ENCODE assay signal across 19 cellular contexts in genomic region chr2:67384115-67384823, GRCh38. TPM values are rescaled to one million over a fixed set of nuclear protein-coding genes. Genes with fewer than 3 reads are reported as not detected.
DNase-seq lines count a peak whose midpoint lies in the region; ATAC-seq, FAIRE-seq and TF ChIP-seq lines count a peak whose summit lies in the region.
"Had no signal": no experiment of that assay in that cellular context is flagged by ENCODE, and none has a peak within 500 bp of the region (broad histone marks: within the 10 kb centered on the region; RNA-seq: fewer than 3 reads in every experiment).

No MANE protein-coding gene starts in this region.

- no peaks in the 10 kb centered on the region for H3K36me3 ChIP-seq in H1 (ENCODE audit: control insufficient read depth in 2 of 4, insufficient read depth in 4 of 4, low read length in 3 of 4)
- H3K36me3 ChIP-seq: BLaER1 treated with 17β-estradiol and CSF1 and Interleukin-3, amounts not matched to agents 10 nM and 100 nM had no signal

- WGBS in H1 (ENCODE audit: extremely low coverage in 1 of 2, insufficient coverage in 1 of 2, insufficient read length in 1 of 2, insufficient replicate concordance in 2 of 2, low coverage in 1 of 2, low lambda C conversion rate in 2 of 2, missing lambda C conversion rate in 1 of 2), 2 experiments: 66% methylated on average over 3 of the region's 3 CpGs; no CpG with 5 or more reads in 1 of the 2 experiments

- in situ Hi-C loops in GM13976 (cut with MboI; ENCODE audit: low sequenced_read_pairs, unreplicated experiment): no loop called here

- peaks cover 5% of the 10 kb centered on the region for H3K36me3 Mint-ChIP-seq in activated CD8-positive, alpha-beta memory T cell treated with anti-CD3 and anti-CD28 coated beads, Interleukin-2, amount 10 ng/mL, durations not matched to agents 7 days and 5 days

- H4K8ac ChIP-seq in H1 (ENCODE audit: extremely low read depth, insufficient read depth, low read length): no peak overlapping the region

- no peak overlapping the region for H4K5ac ChIP-seq in H1 (ENCODE audit: insufficient read length, low read depth, low read length)

- peak overlapping the region; percentile 34 for H3K27ac Mint-ChIP-seq in activated CD8-positive, alpha-beta memory T cell treated with anti-CD3 and anti-CD28 coated beads, Interleukin-2, amount 10 ng/mL, durations not matched to agents 7 days and 5 days
- H3K27ac Mint-ChIP-seq: CD8-positive, alpha-beta memory T cell had no signal

- no peak overlapping the region for H2BK15ac ChIP-seq in H1 (ENCODE audit: low read length)

- no peaks in the 10 kb centered on the region for H3K9me3 ChIP-seq in H1 (ENCODE audit: insufficient read depth in 2 of 2, low read depth in 1 of 2, low read length in 1 of 2)

- no peak overlapping the region for H3K4me2 ChIP-seq in H1 (ENCODE audit: insufficient read depth in 1 of 2, low read depth in 2 of 2, low read length in 2 of 2)
- H3K4me2 ChIP-seq: BLaER1 treated with 17β-estradiol and CSF1 and Interleukin-3, amounts not matched to agents 10 nM and 100 nM had no signal

- no peaks in the 10 kb centered on the region for H3K27me3 Mint-ChIP-seq in activated CD8-positive, alpha-beta memory T cell treated with anti-CD3 and anti-CD28 coated beads, Interleukin-2, amount 10 ng/mL, durations not matched to agents 7 days and 5 days

- no peaks in the 10 kb centered on the region for H3K23me2 ChIP-seq in H1 (ENCODE audit: low read depth, low read length)

- no peaks in the 10 kb centered on the region for H3K27me3 ChIP-seq in H1 (replicated peaks in 1 of 4; ENCODE audit: control insufficient read depth in 3 of 4, extremely low read depth in 1 of 4, insufficient read depth in 3 of 4, low read length in 3 of 4)
- H3K27me3 ChIP-seq: BLaER1 treated with 17β-estradiol and CSF1 and Interleukin-3, amounts not matched to agents 10 nM and 100 nM had no signal

- no peak overlapping the region for H3K56ac ChIP-seq in H1 (replicated peaks; ENCODE audit: insufficient read length, low read depth, low read length)

- H3K4me1 Mint-ChIP-seq in activated CD8-positive, alpha-beta memory T cell treated with anti-CD3 and anti-CD28 coated beads, Interleukin-2, amount 10 ng/mL, durations not matched to agents 7 days and 5 days: peaks cover 3% of the 10 kb centered on the region
- H3K4me1 Mint-ChIP-seq: CD8-positive, alpha-beta memory T cell had no signal

- H3K27ac ChIP-seq in H1 (ENCODE audit: low read depth, low read length): no peak overlapping the region
- H3K27ac ChIP-seq: BLaER1 treated with 17β-estradiol and CSF1 and Interleukin-3, amounts not matched to agents 10 nM and 100 nM had no signal

- H3K14ac ChIP-seq in H1 (ENCODE audit: insufficient read length): no peak overlapping the region

- H3K9ac ChIP-seq in H1 (replicated peaks in 1 of 4; ENCODE audit: extremely low read depth in 1 of 4, low read depth in 3 of 4, low read length in 3 of 4): no peak overlapping the region
- H3K9ac ChIP-seq: BLaER1 treated with 17β-estradiol and CSF1 and Interleukin-3, amounts not matched to agents 10 nM and 100 nM had no signal

- TF ChIP-seq EP300 in H1 (IDR thresholded peaks at IDR 0.05; ENCODE audit: borderline replicate concordance in 1 of 2, low read depth in 2 of 2, low read length in 2 of 2): no peak

- no peak for TF ChIP-seq RAD21 in H1 (IDR thresholded peaks at IDR 0.05 in 1 of 2, conservative IDR thresholded peaks at IDR 0.05 in 1 of 2; ENCODE audit: low read depth in 2 of 2, low read length in 2 of 2)

- no peaks in the 10 kb centered on the region for H3K79me2 ChIP-seq in H1 (ENCODE audit: control insufficient read depth in 1 of 2, insufficient read depth in 2 of 2, low read length in 2 of 2)

- H3K4ac ChIP-seq in H1 (replicated peaks; ENCODE audit: insufficient read length, low read depth, low read length): no peak overlapping the region

- H3K4me3 ChIP-seq in H1 (ENCODE audit: extremely low read depth in 1 of 4, insufficient read depth in 2 of 4, low read depth in 3 of 4, low read length in 4 of 4): no peak overlapping the region
- H3K4me3 ChIP-seq: BLaER1 treated with 17β-estradiol and CSF1 and Interleukin-3, amounts not matched to agents 10 nM and 100 nM had no signal

- TF ChIP-seq CTCF in H1 (IDR thresholded peaks at IDR 0.05; ENCODE audit: control extremely low read depth in 1 of 3, insufficient read depth in 1 of 3, low read depth in 1 of 3, low read length in 3 of 3) (no peak), GM13976 (IDR thresholded peaks at IDR 0.05; ENCODE audit: borderline replicate concordance, control extremely low read depth, extremely low read depth, insufficient read depth, missing control alignments) (no peak)

- no peak overlapping the region for H3K4me3 Mint-ChIP-seq in activated CD8-positive, alpha-beta memory T cell treated with anti-CD3 and anti-CD28 coated beads, Interleukin-2, amount 10 ng/mL, durations not matched to agents 7 days and 5 days
- H3K4me3 Mint-ChIP-seq: CD8-positive, alpha-beta memory T cell had no signal

- no peak overlapping the region for H4K91ac ChIP-seq in H1 (replicated peaks; ENCODE audit: insufficient read length, low read length)

- H3K23ac ChIP-seq in H1 (ENCODE audit: insufficient read length): no peak overlapping the region

- H2BK5ac ChIP-seq in H1 (ENCODE audit: low read depth, low read length): no peak overlapping the region

- no peak for TF ChIP-seq POLR2A in H1 (IDR thresholded peaks at IDR 0.05; ENCODE audit: control extremely low read depth in 1 of 2, low read depth in 2 of 2, low read length in 2 of 2)

- H4K20me1 ChIP-seq in H1 (replicated peaks in 1 of 2; ENCODE audit: control insufficient read depth in 1 of 2, insufficient read depth in 2 of 2, low read length in 2 of 2): no peaks in the 10 kb centered on the region
- H4K20me1 ChIP-seq: BLaER1 treated with 17β-estradiol and CSF1 and Interleukin-3, amounts not matched to agents 10 nM and 100 nM had no signal

- H2AK5ac ChIP-seq in H1 (ENCODE audit: low read depth, low read length): no peak overlapping the region

- POLR2A ChIA-PET in H1 (lab: Charles Lee; ENCODE audit: partially characterized antibody): interaction anchor here (1.3 kb wide), 1 partner anchor 14 kb away, joined by 4 read pairs; no protein-coding TSS in a partner anchor

- no peak overlapping the region for H2BK12ac ChIP-seq in H1 (ENCODE audit: low read depth, low read length)

- no peak overlapping the region for H2AFZ ChIP-seq in H1 (ENCODE audit: low read length)

- no peaks in the 10 kb centered on the region; a peak in 2 of 7 replicates for H3K4me1 ChIP-seq in H1 (replicated peaks in 1 of 4; ENCODE audit: control insufficient read depth in 3 of 4, insufficient read depth in 4 of 4, low read length in 3 of 4)
- H3K4me1 ChIP-seq: BLaER1 treated with 17β-estradiol and CSF1 and Interleukin-3, amounts not matched to agents 10 nM and 100 nM had no signal

- H3K18ac ChIP-seq in H1 (ENCODE audit: extremely low read depth, low read length): no peak overlapping the region

- H3K9me3 Mint-ChIP-seq in activated CD8-positive, alpha-beta memory T cell treated with anti-CD3 and anti-CD28 coated beads, Interleukin-2, amount 10 ng/mL, durations not matched to agents 7 days and 5 days (ENCODE audit: low read depth): peaks cover 2% of the 10 kb centered on the region

- no peak overlapping the region for H2BK120ac ChIP-seq in H1 (replicated peaks; ENCODE audit: low read depth, low read length)

- FAIRE-seq in H1 (lab: Jason Lieb, UNC): peak; percentile 28
- FAIRE-seq: A204.1, D721Med, GM12892 had no signal

- no peaks in the 10 kb centered on the region for H3K79me1 ChIP-seq in H1 (ENCODE audit: low read depth, low read length)

- no peak for ATAC-seq in activated CD8-positive, alpha-beta memory T cell treated with anti-CD3 and anti-CD28 coated beads, Interleukin-2, amount 10 ng/mL, durations not matched to agents 7 days and 5 days
- peak; percentile 64 for ATAC-seq in HG03378 (IDR thresholded peaks at IDR 0.05; ENCODE audit: unreplicated experiment)
- ATAC-seq in SK-N-SH treated with all-trans-retinoic acid at 6 μM for 48 hours: no peak
- no peak for ATAC-seq in GM19455 (IDR thresholded peaks at IDR 0.05; ENCODE audit: unreplicated experiment)

- CTCF ChIA-PET in activated CD8-positive, alpha-beta memory T cell treated with anti-CD3 and anti-CD28 coated beads, Interleukin-2, amount 10 ng/mL, durations not matched to agents 7 days and 5 days (lab: Charles Lee): no interaction called here
- CTCF ChIA-PET in H1 (lab: Charles Lee; ENCODE audit: partially characterized antibody): no interaction called here

- H2BK20ac ChIP-seq in H1 (ENCODE audit: low read length): no peak overlapping the region

- no peak for DNase-seq in activated CD8-positive, alpha-beta memory T cell treated with anti-CD3 and anti-CD28 coated beads, Interleukin-2, amount 10 ng/mL, durations not matched to agents 7 days and 5 days
- DNase-seq in activated CD8-positive, alpha-beta memory T cell treated with anti-CD3 and anti-CD28 coated beads, Interleukin-2, amount 50 U/mL, for 48 hours: no peak
- no peak for DNase-seq in H1 (ENCODE audit: low read depth in 1 of 2, low spot score in 2 of 2)
- DNase-seq in GM13976 (ENCODE audit: low spot score): no peak
- DNase-seq: CD8-positive, alpha-beta memory T cell; DND-41; GDM1; GOT3; NCI-H187; NCI-H226; NCI-H524 treated with DMSO at 0.1 percent for 48 hours; RPMI8226 had no signal

TF ChIP-seq in H1, 55 proteins besides CTCF, POLR2A, EP300 and RAD21 (continues in another document):
- TF ChIP-seq BCL11A (IDR thresholded peaks at IDR 0.05; ENCODE audit: low read depth in 2 of 2, low read length in 2 of 2) (no peak), RNF2 (IDR thresholded peaks at IDR 0.05; ENCODE audit: borderline replicate concordance, low read depth, low read length, missing control alignments, poor library complexity, severe bottlenecking) (no peak), TEAD4 (IDR thresholded peaks at IDR 0.05; ENCODE audit: low read depth, low read length) (no peak)

TF ChIP-seq in SK-N-SH treated with all-trans-retinoic acid at 6 μM for 48 hours, 23 proteins besides CTCF, POLR2A, EP300 and RAD21 (continues in another document):
- TF ChIP-seq OSR1 (CRISPR knock-in tag; IDR thresholded peaks at IDR 0.05): no peak
- no peak for TF ChIP-seq BACH2 (CRISPR knock-in tag; IDR thresholded peaks at IDR 0.05; ENCODE audit: borderline replicate concordance)
- TF ChIP-seq ZC3H10 (CRISPR knock-in tag; IDR thresholded peaks at IDR 0.05): no peak
- TF ChIP-seq PPARA (CRISPR knock-in tag; IDR thresholded peaks at IDR 0.05; ENCODE audit: borderline replicate concordance): no peak
- TF ChIP-seq ZFP30 (CRISPR knock-in tag; IDR thresholded peaks at IDR 0.05): no peak

RNA-seq across cellular contexts. Expression of gene ETAA1, which starts 12.9 kb away (rescaled TPM):
- total RNA-seq in activated CD8-positive, alpha-beta memory T cell treated with anti-CD3 and anti-CD28 coated beads, Interleukin-2, amount 10 ng/mL, durations not matched to agents 7 days and 5 days: 10 to 100 TPM; 10.7 to 11.7 TPM
- total RNA-seq in H1 (2021; fragmentation: NEBNext Ultra II Directional; extraction: Animal tissue kit (Norgen Biotek cat#: 25700)): 24.8 and 27.1 TPM in 2 replicates
- 3.2 and 5.9 TPM in 2 replicates for polyA plus RNA-seq in H1 (2011; rRNA removed)
- polyA plus RNA-seq in H1 (2011; cell fraction: cytosol; rRNA removed): 10.5 TPM
- polyA plus RNA-seq in H1 (2011; cell fraction: nucleus; rRNA removed): 3.1 TPM
- polyA plus RNA-seq in H1 (2012, experiment 1 of 2): 6.7 to 14.7 TPM (median 8.1 TPM) in 4 replicates
- 1.5 TPM for polyA plus RNA-seq in H1 (2012, experiment 2 of 2)
- 19.5 TPM for polyA plus RNA-seq in H1 (2013, experiment 1 of 2)
- polyA plus RNA-seq in H1 (2013, experiment 2 of 2): 18.2 TPM
- 10.8 and 15.7 TPM in 2 replicates for polyA minus RNA-seq in H1 (2011; rRNA and poly(A)+ RNA removed)
- polyA minus RNA-seq in H1 (2011; cell fraction: cytosol; rRNA and poly(A)+ RNA removed): 12.3 TPM
- 36.8 TPM for polyA minus RNA-seq in H1 (2011; cell fraction: nucleus; rRNA and poly(A)+ RNA removed)
